ENCODE assay signal across 24 cellular contexts in genomic region chr20:48845000-48845399, GRCh38. TPM values are rescaled to one million over a fixed set of nuclear protein-coding genes. Genes with fewer than 3 reads are reported as not detected.
DNase-seq lines count a peak whose midpoint lies in the region; ATAC-seq and TF ChIP-seq lines count a peak whose summit lies in the region.
"Had no signal": no experiment of that assay in that cellular context is flagged by ENCODE, and none has a peak within 500 bp of the region (broad histone marks: within the 10 kb centered on the region; RNA-seq: fewer than 3 reads in every experiment).

No MANE protein-coding gene starts in this region.

- H3K9me3 ChIP-seq in RWPE2 (ENCODE audit: severe bottlenecking), result no peaks in the 10 kb centered on the region
- H3K9me3 ChIP-seq: BE2C, SJSA1, spleen, transverse colon had no signal

- peak; percentile 67 for DNase-seq in NOMO-1 treated with DMSO at 0.1 percent for 48 hours (lab: John Stamatoyannopoulos, UW; ENCODE audit: unreplicated experiment)
- no peak for DNase-seq in NOMO-1 treated with dmso at 0.1 percent for 144 hours (lab: John Stamatoyannopoulos, UW; ENCODE audit: unreplicated experiment)
- DNase-seq in HS-5 (ENCODE audit: low read depth), result peak; percentile 90
- DNase-seq in RWPE2 (ENCODE audit: low spot score), result no peak
- peak; percentile 63 for DNase-seq in fibroblast of pulmonary artery (ENCODE audit: low read depth)
- no peak for DNase-seq in germinal center (ENCODE audit: low spot score)
- no peak for DNase-seq in anterior cingulate cortex (lab: John Stamatoyannopoulos, UW)
- DNase-seq in activated CD8-positive, alpha-beta memory T cell treated with anti-CD3 and anti-CD28 coated beads, Interleukin-2, amount 10 ng/mL, durations not matched to agents 7 days and 5 days, result no peak
- DNase-seq: activated gamma-delta T cell; BE2C; cortex of kidney; naive thymus-derived CD4-positive, alpha-beta T cell; NCI-H1694 treated with DMSO at 0.1 percent for 48 hours; NCI-H748 treated with DMSO at 0.1 percent for 48 hours; retina; spleen; stimulated activated CD4-positive, alpha-beta T cell treated with anti-CD3 and anti-CD28 coated beads, Interleukin-4, amount 100 ng/mL, for 24 hours; stimulated activated naive CD8-positive, alpha-beta T cell treated with anti-CD3 and anti-CD28 coated beads, Interleukin-15, Interleukin-2, amounts not matched to agents 100 U/mL and 50 U/mL, for 24 hours; transverse colon had no signal

- H3K27me3 ChIP-seq in RWPE2 (ENCODE audit: insufficient read depth, poor library complexity, severe bottlenecking), result no peaks in the 10 kb centered on the region
- H3K27me3 ChIP-seq: BE2C, SJSA1, spleen, transverse colon had no signal

- H3K4me3 ChIP-seq in RWPE2 (ENCODE audit: severe bottlenecking) (no peak overlapping the region), fibroblast of pulmonary artery (replicated peaks; ENCODE audit: low read depth, low read length) (no peak overlapping the region)
- H3K4me3 ChIP-seq: cardiac muscle cell, SJSA1, spleen, transverse colon had no signal

- H3K36me3 ChIP-seq in RWPE2 (ENCODE audit: low read depth), result no peaks in the 10 kb centered on the region
- H3K36me3 ChIP-seq: BE2C, cardiac muscle cell, SJSA1, spleen, transverse colon had no signal

- H3K4me1 ChIP-seq in RWPE2 (ENCODE audit: insufficient read depth, poor library complexity, severe bottlenecking), result peaks cover 28% of the 10 kb centered on the region
- H3K4me1 ChIP-seq: BE2C, transverse colon had no signal

- TF ChIP-seq CTCF in RWPE2 (IDR thresholded peaks at IDR 0.05; ENCODE audit: poor library complexity, severe bottlenecking), result no peak
- no peak for TF ChIP-seq CTCF in fibroblast of pulmonary artery (IDR thresholded peaks at IDR 0.05; ENCODE audit: low read length, missing control alignments)

- no peaks in the 10 kb centered on the region for H3K36me3 Mint-ChIP-seq in activated CD8-positive, alpha-beta memory T cell treated with anti-CD3 and anti-CD28 coated beads, Interleukin-2, amount 10 ng/mL, durations not matched to agents 7 days and 5 days
- H3K36me3 Mint-ChIP-seq: naive thymus-derived CD4-positive, alpha-beta T cell had no signal

- peaks cover 2% of the 10 kb centered on the region for H3K27me3 Mint-ChIP-seq in activated CD8-positive, alpha-beta memory T cell treated with anti-CD3 and anti-CD28 coated beads, Interleukin-2, amount 10 ng/mL, durations not matched to agents 7 days and 5 days

- H3K27ac ChIP-seq in RWPE2 (ENCODE audit: poor library complexity, severe bottlenecking), result peak overlapping the region; percentile 1
- H3K27ac ChIP-seq: 22Rv1, cardiac muscle cell, SJSA1, spleen, transverse colon, VCaP had no signal

- peak; percentile 37; the same call in 2 of the 3 replicates for ATAC-seq in RWPE2 (ENCODE audit: low read depth)
- no peak for ATAC-seq in activated CD8-positive, alpha-beta memory T cell treated with anti-CD3 and anti-CD28 coated beads, Interleukin-2, amount 10 ng/mL, durations not matched to agents 7 days and 5 days
- ATAC-seq: naive thymus-derived CD4-positive, alpha-beta T cell; stimulated activated naive CD8-positive, alpha-beta T cell treated with anti-CD3 and anti-CD28 coated beads, Interleukin-15, Interleukin-2, amounts not matched to agents 100 U/mL and 50 U/mL, for 24 hours had no signal

- H3K9me3 Mint-ChIP-seq in activated CD8-positive, alpha-beta memory T cell treated with anti-CD3 and anti-CD28 coated beads, Interleukin-2, amount 10 ng/mL, durations not matched to agents 7 days and 5 days (ENCODE audit: low read depth), result no peaks in the 10 kb centered on the region
- H3K9me3 Mint-ChIP-seq: T-helper 1 cell treated with Interleukin-12 subunit alpha and Interleukin-12 subunit beta and Interleukin-4 antibody, amounts not matched to agents 30 μg/mL and 1 μg/mL, for 36 hours had no signal

- H3K4me1 Mint-ChIP-seq in activated CD8-positive, alpha-beta memory T cell treated with anti-CD3 and anti-CD28 coated beads, Interleukin-2, amount 10 ng/mL, durations not matched to agents 7 days and 5 days, result peaks cover 9% of the 10 kb centered on the region

- CTCF ChIA-PET in activated CD8-positive, alpha-beta memory T cell treated with anti-CD3 and anti-CD28 coated beads, Interleukin-2, amount 10 ng/mL, durations not matched to agents 7 days and 5 days (lab: Charles Lee), result interaction anchor here (0.8 kb wide), 1 partner anchor 49 kb away, joined by 3 read pairs; no protein-coding TSS in a partner anchor

- no peak overlapping the region for H3K27ac Mint-ChIP-seq in activated CD8-positive, alpha-beta memory T cell treated with anti-CD3 and anti-CD28 coated beads, Interleukin-2, amount 10 ng/mL, durations not matched to agents 7 days and 5 days
- H3K27ac Mint-ChIP-seq: naive thymus-derived CD4-positive, alpha-beta T cell; T-helper 1 cell treated with Interleukin-12 subunit alpha and Interleukin-12 subunit beta and Interleukin-4 antibody, amounts not matched to agents 30 μg/mL and 1 μg/mL, for 36 hours had no signal

- no peak overlapping the region for H3K4me3 Mint-ChIP-seq in activated CD8-positive, alpha-beta memory T cell treated with anti-CD3 and anti-CD28 coated beads, Interleukin-2, amount 10 ng/mL, durations not matched to agents 7 days and 5 days
- H3K4me3 Mint-ChIP-seq: naive thymus-derived CD4-positive, alpha-beta T cell; T-helper 1 cell treated with Interleukin-12 subunit alpha and Interleukin-12 subunit beta and Interleukin-4 antibody, amounts not matched to agents 30 μg/mL and 1 μg/mL, for 36 hours had no signal

RNA-seq across cellular contexts. Expression of gene PREX1, which starts 17.2 kb away (rescaled TPM):
- 100 to 1,000 TPM; 130 to 156 TPM for total RNA-seq in activated CD8-positive, alpha-beta memory T cell treated with anti-CD3 and anti-CD28 coated beads, Interleukin-2, amount 10 ng/mL, durations not matched to agents 7 days and 5 days

Comparison
In these comparisons a context has a peak if more than half of its experiments do, and no peak if none do; other contexts are left out.
1. DNase-seq: peak in NOMO-1 treated with DMSO at 0.1 percent for 48 hours (single experiment), HS-5 (single experiment) and fibroblast of pulmonary artery (single experiment); none in NOMO-1 treated with dmso at 0.1 percent for 144 hours (single experiment), RWPE2 (single experiment), germinal center (single experiment), anterior cingulate cortex (0 of 58) and activated CD8-positive, alpha-beta memory T cell treated with anti-CD3 and anti-CD28 coated beads, Interleukin-2, amount 10 ng/mL, durations not matched to agents 7 days and 5 days (single experiment).